1 cellular context compared by ENCODE assay signal in the genomic region with DNA sequence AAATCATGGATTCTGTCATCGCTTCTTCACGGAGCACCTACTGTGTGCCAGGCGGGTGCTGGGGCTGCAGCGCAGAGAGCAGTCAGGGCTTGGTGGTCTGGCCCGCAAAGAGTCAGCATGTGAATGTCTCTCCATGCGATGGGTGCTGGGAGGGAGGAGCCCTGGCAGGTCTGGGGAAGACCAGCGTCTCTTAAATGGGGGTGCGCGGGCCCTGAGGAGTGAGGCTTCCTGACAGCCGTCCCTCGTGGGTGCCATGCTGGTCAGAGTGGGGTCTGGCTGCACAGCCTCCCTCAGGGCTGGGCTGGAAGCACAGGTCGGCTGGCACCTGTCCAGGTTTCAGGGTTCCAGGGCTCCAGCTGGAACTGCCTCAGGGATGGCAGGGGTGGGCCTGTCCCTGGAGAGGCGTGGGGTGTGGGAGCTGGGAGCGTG.
TF ChIP-seq lines count a peak whose summit lies in the region.

No MANE protein-coding gene starts in this region.

TF ChIP-seq in K562, 482 proteins besides CTCF, POLR2A, EP300 and RAD21:
- TF ChIP-seq, protein P1, sequence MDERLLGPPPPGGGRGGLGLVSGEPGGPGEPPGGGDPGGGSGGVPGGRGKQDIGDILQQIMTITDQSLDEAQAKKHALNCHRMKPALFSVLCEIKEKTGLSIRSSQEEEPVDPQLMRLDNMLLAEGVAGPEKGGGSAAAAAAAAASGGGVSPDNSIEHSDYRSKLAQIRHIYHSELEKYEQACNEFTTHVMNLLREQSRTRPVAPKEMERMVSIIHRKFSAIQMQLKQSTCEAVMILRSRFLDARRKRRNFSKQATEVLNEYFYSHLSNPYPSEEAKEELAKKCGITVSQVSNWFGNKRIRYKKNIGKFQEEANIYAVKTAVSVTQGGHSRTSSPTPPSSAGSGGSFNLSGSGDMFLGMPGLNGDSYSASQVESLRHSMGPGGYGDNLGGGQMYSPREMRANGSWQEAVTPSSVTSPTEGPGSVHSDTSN (CRISPR knock-in tag; IDR thresholded peaks at IDR 0.05; ENCODE audit: low read depth), result no peak
- TF ChIP-seq, protein P1 (tag; conservative IDR thresholded peaks at IDR 0.05; ENCODE audit: low read depth), result no peak
- TF ChIP-seq NFIC (IDR thresholded peaks at IDR 0.05) (peak; percentile 68), ZKSCAN1 (IDR thresholded peaks at IDR 0.05; ENCODE audit: low read depth, low read length) (peak; percentile 90)
